In the genomic region with DNA sequence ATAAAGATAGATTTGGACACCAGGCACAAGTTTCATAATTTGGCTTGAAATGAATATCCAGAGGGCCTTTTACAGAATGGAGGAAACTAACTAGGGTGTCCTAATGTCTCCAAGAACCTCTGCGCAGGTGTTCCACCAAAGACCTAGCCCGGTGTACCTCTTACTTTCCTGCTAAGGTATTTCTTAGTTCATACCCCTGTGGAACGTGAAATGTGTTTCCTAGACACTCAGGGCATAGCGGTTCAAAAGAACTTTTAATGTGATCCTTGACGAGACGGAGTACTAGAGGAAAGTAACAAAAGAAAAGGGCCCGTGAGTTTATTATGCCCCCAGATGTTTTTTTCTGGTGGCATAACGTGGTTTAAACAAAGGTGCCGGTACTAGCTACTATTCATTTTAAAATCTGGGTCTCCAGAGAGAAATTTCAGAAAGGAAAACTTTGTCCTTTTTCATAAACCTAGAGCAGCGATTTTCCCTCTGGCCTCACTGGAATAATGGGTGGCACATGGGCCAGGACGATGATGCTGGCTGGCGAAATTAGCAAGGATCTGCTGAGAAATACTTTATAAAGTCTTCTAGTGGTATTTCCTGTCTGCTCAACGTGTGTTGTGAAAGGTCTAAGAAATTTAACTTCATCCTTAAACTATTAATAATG, we compare ENCODE assay signal across 11 cellular contexts. TPM values are rescaled to one million over a fixed set of nuclear protein-coding genes. Genes with fewer than 3 reads are reported as not detected.
DNase-seq lines count a peak whose midpoint lies in the region; ATAC-seq, FAIRE-seq and TF ChIP-seq lines count a peak whose summit lies in the region.
"Had no signal": no experiment of that assay in that cellular context is flagged by ENCODE, and none has a peak within 500 bp of the region (broad histone marks: within the 10 kb centered on the region; RNA-seq: fewer than 3 reads in every experiment).

No MANE protein-coding gene starts in this region.

- peaks cover 7 to 11% of the 10 kb centered on the region in 2 donors for H3K36me3 Mint-ChIP-seq in activated T-cell treated with anti-CD3 and anti-CD28 coated beads, Interleukin-2, amount 50 U/mL, for 72 hours (ENCODE audit: insufficient read depth in 2 of 2)

- no peaks in the 10 kb centered on the region for H3K27me3 Mint-ChIP-seq in activated T-cell treated with anti-CD3 and anti-CD28 coated beads, Interleukin-2, amount 50 U/mL, for 72 hours (ENCODE audit: low read depth)
- H3K27me3 Mint-ChIP-seq in stimulated activated naive CD8-positive, alpha-beta T cell treated with anti-CD3 and anti-CD28 coated beads, Interleukin-15, amount 100 ng/mL, for 72 hours, result no peaks in the 10 kb centered on the region

- peak overlapping the region; percentile 90 to 92 for H3K4me3 Mint-ChIP-seq in activated T-cell treated with anti-CD3 and anti-CD28 coated beads, Interleukin-2, amount 50 U/mL, for 72 hours
- H3K4me3 Mint-ChIP-seq in stimulated activated naive CD8-positive, alpha-beta T cell treated with anti-CD3 and anti-CD28 coated beads, Interleukin-15, amount 100 ng/mL, for 72 hours, result peak overlapping the region; percentile 88 to 90

- no peak for DNase-seq in activated T-cell treated with anti-CD3 and anti-CD28 coated beads, Interleukin-2, amount 50 U/mL, for 72 hours
- no peak for DNase-seq in activated T-cell treated with anti-CD3 and anti-CD28 coated beads, Interleukin-2, amount 50 U/mL, for 48 hours
- DNase-seq in NAMALWA (ENCODE audit: low spot score), result peak; percentile 55
- DNase-seq in dorsolateral prefrontal cortex, result no peak
- peak in 1 of 2 donors; percentile 25 for DNase-seq in stimulated activated naive CD8-positive, alpha-beta T cell treated with anti-CD3 and anti-CD28 coated beads, Interleukin-15, amount 100 ng/mL, for 72 hours
- no peak for DNase-seq in cerebellum (ENCODE audit: low spot score)
- no peak for DNase-seq in kidney
- DNase-seq in NCI-H187 (lab: John Stamatoyannopoulos, UW), result no peak
- DNase-seq: activated effector memory CD4-positive, alpha-beta T cell treated with anti-CD3 and anti-CD28 coated beads, Interleukin-2, amount 50 U/mL, for 16 hours had no signal

- no peaks in the 10 kb centered on the region for H3K4me1 ChIP-seq in kidney (ENCODE audit: control insufficient read depth in 1 of 2, insufficient read depth in 1 of 2, low read depth in 1 of 2, low read length in 2 of 2)
- H3K4me1 ChIP-seq: SJSA1 had no signal

- FAIRE-seq in kidney (lab: Jason Lieb, UNC), result no peak

- intact Hi-C loops in dorsolateral prefrontal cortex (cut with DNase I), result no loop called here
- intact Hi-C loops in kidney (cut with DNase I), result no loop called here

- H3K4me3 ChIP-seq in dorsolateral prefrontal cortex (peak overlapping the region in 47 of 59 donors; percentile 4 to 56 (median 38)), kidney (ENCODE audit: low read length in 2 of 2) (peak overlapping the region in 1 of 2 donors; percentile 55)
- H3K4me3 ChIP-seq: SJSA1 had no signal

- H3K9me3 ChIP-seq in kidney (ENCODE audit: control insufficient read depth in 1 of 2, low read length in 2 of 2), result no peaks in the 10 kb centered on the region
- H3K9me3 ChIP-seq: SJSA1 had no signal

- H3K9ac ChIP-seq in kidney (ENCODE audit: low read length in 2 of 2), result no peak overlapping the region

- peaks cover 0 to 50% (median 32%) of the 10 kb centered on the region in 45 donors for H3K27me3 ChIP-seq in dorsolateral prefrontal cortex
- H3K27me3 ChIP-seq: SJSA1 had no signal

- H3K27ac ChIP-seq in dorsolateral prefrontal cortex (peak overlapping the region in 29 of 59 donors; percentile 0 to 77 (median 36)), kidney (ENCODE audit: low read depth in 2 of 2, low read length in 2 of 2) (peak overlapping the region in 1 of 2 donors; percentile 47)
- H3K27ac ChIP-seq: SJSA1 had no signal

- no peak for TF ChIP-seq CTCF in dorsolateral prefrontal cortex (IDR thresholded peaks at IDR 0.05 in 54 of 56, conservative IDR thresholded peaks at IDR 0.05 in 2 of 56; ENCODE audit: low read depth in 1 of 56, partially characterized antibody in 56 of 56)
- no peak for TF ChIP-seq CTCF in kidney (IDR thresholded peaks at IDR 0.05; ENCODE audit: borderline replicate concordance, extremely low read depth, insufficient read depth)

- peaks cover 72% of the 10 kb centered on the region for H3K4me1 Mint-ChIP-seq in activated T-cell treated with anti-CD3 and anti-CD28 coated beads, Interleukin-2, amount 50 U/mL, for 72 hours (ENCODE audit: low read depth)
- H3K4me1 Mint-ChIP-seq in stimulated activated naive CD8-positive, alpha-beta T cell treated with anti-CD3 and anti-CD28 coated beads, Interleukin-15, amount 100 ng/mL, for 72 hours, result peaks cover 66% of the 10 kb centered on the region

- no peaks in the 10 kb centered on the region for H3K9me3 Mint-ChIP-seq in activated T-cell treated with anti-CD3 and anti-CD28 coated beads, Interleukin-2, amount 50 U/mL, for 72 hours
- no peaks in the 10 kb centered on the region for H3K9me3 Mint-ChIP-seq in stimulated activated naive CD8-positive, alpha-beta T cell treated with anti-CD3 and anti-CD28 coated beads, Interleukin-15, amount 100 ng/mL, for 72 hours

- H3K36me3 ChIP-seq in kidney (ENCODE audit: control insufficient read depth in 1 of 2, insufficient read depth in 2 of 2, low read length in 2 of 2), result no peaks in the 10 kb centered on the region
- H3K36me3 ChIP-seq: SJSA1 had no signal

- peak overlapping the region; percentile 98 for H3K27ac Mint-ChIP-seq in activated T-cell treated with anti-CD3 and anti-CD28 coated beads, Interleukin-2, amount 50 U/mL, for 72 hours
- peak overlapping the region; percentile 95 to 97 for H3K27ac Mint-ChIP-seq in stimulated activated naive CD8-positive, alpha-beta T cell treated with anti-CD3 and anti-CD28 coated beads, Interleukin-15, amount 100 ng/mL, for 72 hours

- ATAC-seq in activated T-cell treated with anti-CD3 and anti-CD28 coated beads, Interleukin-2, amount 50 U/mL, for 72 hours (replicated peaks in 1 of 2), result no peak
- ATAC-seq in stimulated activated naive CD8-positive, alpha-beta T cell treated with anti-CD3 and anti-CD28 coated beads, Interleukin-15, amount 100 ng/mL, for 72 hours, result no peak

RNA-seq across cellular contexts. Expression of gene APBB1IP, which starts 1.4 kb away (rescaled TPM):
- total RNA-seq in activated T-cell treated with anti-CD3 and anti-CD28 coated beads, Interleukin-2, amount 50 U/mL, for 72 hours, result 10 to 100 TPM; 44.1 to 49.7 TPM
- total RNA-seq in dorsolateral prefrontal cortex, result 10 to 100 TPM in 51 of 120 experiments, 1 to 10 TPM in 69; 1.9 to 23.7 (median 9.4) TPM
- 1.6 TPM for total RNA-seq in cerebellum
- 20.5 TPM for total RNA-seq in kidney
- polyA plus RNA-seq in kidney (ENCODE audit: insufficient read depth, low read depth, low replicate concordance), result 4.1 TPM
- total RNA-seq: myocyte, SJSA1 had no signal
